ENCODE assay signal across 1 cellular context in the genomic region with DNA sequence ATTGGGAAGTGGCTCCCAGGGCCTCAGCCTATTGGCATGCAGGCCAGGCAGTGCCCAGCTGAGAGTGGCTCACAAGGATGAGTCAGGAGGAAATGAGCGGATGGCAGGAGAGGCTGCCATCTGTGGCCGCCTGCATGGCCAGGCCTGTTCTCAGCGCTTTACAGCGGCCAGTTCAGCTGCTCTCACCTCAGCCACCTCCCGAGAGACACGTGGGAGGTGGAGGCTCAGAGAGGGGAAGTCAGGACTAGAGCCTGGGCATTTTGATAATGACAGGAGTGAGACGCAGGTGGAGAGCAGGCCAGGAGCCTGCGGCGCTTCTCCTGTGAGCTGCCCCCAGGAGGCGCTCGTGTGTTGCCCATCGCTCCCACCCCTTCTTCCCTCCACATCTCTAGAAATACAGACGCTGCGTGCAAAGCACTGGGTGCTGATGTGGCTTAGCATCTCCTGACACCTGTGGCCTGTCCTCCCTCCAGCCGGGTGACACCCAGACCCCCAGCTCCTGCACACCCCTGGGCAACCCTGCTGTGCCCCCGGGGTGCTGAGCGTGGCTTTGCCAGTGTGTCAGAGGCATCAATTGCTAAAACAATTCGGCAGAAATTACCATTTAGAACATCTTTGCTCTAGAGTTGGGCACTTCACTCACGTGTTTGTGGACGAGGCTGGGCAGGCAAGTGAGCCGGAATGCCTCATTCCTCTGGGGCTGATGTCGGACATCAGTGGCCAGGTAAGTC.
A peak's percentile ranks its signal among the peaks of the same experiment; 100 is the strongest.
TF ChIP-seq lines count a peak whose summit lies in the region.

No MANE protein-coding gene starts in this region.

TF ChIP-seq in K562, 482 proteins besides CTCF, POLR2A, EP300 and RAD21 (continued from another document and continues in another):
- TF ChIP-seq, protein P1, sequence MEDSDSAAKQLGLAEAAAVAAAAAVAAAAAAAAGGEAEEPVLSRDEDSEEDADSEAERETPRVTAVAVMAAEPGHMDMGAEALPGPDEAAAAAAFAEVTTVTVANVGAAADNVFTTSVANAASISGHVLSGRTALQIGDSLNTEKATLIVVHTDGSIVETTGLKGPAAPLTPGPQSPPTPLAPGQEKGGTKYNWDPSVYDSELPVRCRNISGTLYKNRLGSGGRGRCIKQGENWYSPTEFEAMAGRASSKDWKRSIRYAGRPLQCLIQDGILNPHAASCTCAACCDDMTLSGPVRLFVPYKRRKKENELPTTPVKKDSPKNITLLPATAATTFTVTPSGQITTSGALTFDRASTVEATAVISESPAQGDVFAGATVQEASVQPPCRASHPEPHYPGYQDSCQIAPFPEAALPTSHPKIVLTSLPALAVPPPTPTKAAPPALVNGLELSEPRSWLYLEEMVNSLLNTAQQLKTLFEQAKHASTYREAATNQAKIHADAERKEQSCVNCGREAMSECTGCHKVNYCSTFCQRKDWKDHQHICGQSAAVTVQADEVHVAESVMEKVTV (CRISPR knock-in tag; IDR thresholded peaks at IDR 0.05), result 0 out of 2 replicates have a peak, but pooled peaks have one; percentile 27
- TF ChIP-seq MTA3 (IDR thresholded peaks at IDR 0.05; ENCODE audit: borderline replicate concordance) (no peak), ZNF780A (CRISPR knock-in tag; IDR thresholded peaks at IDR 0.05) (no peak), KAT8 (IDR thresholded peaks at IDR 0.05; ENCODE audit: low read depth) (no peak), YY1 (IDR thresholded peaks at IDR 0.05; ENCODE audit: borderline replicate concordance in 1 of 3, control insufficient read depth in 1 of 3, extremely low read depth in 1 of 3, insufficient read depth in 3 of 3, insufficient read length in 1 of 3, insufficient replicate concordance in 2 of 3, low read depth in 1 of 3, low read length in 2 of 3) (no peak), CHD2 (IDR thresholded peaks at IDR 0.05; ENCODE audit: low read depth, low read length) (no peak), MAZ (CRISPR knock-in tag; conservative IDR thresholded peaks at IDR 0.05 in 1 of 2, IDR thresholded peaks at IDR 0.05 in 1 of 2) (0 out of 4 replicates have a peak, but pooled peaks of 1 of the 2 experiments have one; percentile 26), FUS (optimal IDR thresholded peaks at IDR 0.05; ENCODE audit: low read depth, low read length) (no peak), RFX1 (IDR thresholded peaks at IDR 0.05) (no peak), RBM14 (IDR thresholded peaks at IDR 0.05; ENCODE audit: borderline replicate concordance, insufficient read depth, low read depth, low read length) (no peak), MECOM (CRISPR knock-in tag; IDR thresholded peaks at IDR 0.05) (no peak), CBFA2T3 (IDR thresholded peaks at IDR 0.05) (peak; percentile 53)
- TF ChIP-seq, protein P2, sequence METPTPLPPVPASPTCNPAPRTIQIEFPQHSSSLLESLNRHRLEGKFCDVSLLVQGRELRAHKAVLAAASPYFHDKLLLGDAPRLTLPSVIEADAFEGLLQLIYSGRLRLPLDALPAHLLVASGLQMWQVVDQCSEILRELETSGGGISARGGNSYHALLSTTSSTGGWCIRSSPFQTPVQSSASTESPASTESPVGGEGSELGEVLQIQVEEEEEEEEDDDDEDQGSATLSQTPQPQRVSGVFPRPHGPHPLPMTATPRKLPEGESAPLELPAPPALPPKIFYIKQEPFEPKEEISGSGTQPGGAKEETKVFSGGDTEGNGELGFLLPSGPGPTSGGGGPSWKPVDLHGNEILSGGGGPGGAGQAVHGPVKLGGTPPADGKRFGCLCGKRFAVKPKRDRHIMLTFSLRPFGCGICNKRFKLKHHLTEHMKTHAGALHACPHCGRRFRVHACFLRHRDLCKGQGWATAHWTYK (CRISPR knock-in tag; IDR thresholded peaks at IDR 0.05), result no peak
- TF ChIP-seq, protein P3, sequence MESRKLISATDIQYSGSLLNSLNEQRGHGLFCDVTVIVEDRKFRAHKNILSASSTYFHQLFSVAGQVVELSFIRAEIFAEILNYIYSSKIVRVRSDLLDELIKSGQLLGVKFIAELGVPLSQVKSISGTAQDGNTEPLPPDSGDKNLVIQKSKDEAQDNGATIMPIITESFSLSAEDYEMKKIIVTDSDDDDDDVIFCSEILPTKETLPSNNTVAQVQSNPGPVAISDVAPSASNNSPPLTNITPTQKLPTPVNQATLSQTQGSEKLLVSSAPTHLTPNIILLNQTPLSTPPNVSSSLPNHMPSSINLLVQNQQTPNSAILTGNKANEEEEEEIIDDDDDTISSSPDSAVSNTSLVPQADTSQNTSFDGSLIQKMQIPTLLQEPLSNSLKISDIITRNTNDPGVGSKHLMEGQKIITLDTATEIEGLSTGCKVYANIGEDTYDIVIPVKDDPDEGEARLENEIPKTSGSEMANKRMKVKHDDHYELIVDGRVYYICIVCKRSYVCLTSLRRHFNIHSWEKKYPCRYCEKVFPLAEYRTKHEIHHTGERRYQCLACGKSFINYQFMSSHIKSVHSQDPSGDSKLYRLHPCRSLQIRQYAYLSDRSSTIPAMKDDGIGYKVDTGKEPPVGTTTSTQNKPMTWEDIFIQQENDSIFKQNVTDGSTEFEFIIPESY (CRISPR knock-in tag; IDR thresholded peaks at IDR 0.05), result peak; percentile 47
- TF ChIP-seq, protein P4, sequence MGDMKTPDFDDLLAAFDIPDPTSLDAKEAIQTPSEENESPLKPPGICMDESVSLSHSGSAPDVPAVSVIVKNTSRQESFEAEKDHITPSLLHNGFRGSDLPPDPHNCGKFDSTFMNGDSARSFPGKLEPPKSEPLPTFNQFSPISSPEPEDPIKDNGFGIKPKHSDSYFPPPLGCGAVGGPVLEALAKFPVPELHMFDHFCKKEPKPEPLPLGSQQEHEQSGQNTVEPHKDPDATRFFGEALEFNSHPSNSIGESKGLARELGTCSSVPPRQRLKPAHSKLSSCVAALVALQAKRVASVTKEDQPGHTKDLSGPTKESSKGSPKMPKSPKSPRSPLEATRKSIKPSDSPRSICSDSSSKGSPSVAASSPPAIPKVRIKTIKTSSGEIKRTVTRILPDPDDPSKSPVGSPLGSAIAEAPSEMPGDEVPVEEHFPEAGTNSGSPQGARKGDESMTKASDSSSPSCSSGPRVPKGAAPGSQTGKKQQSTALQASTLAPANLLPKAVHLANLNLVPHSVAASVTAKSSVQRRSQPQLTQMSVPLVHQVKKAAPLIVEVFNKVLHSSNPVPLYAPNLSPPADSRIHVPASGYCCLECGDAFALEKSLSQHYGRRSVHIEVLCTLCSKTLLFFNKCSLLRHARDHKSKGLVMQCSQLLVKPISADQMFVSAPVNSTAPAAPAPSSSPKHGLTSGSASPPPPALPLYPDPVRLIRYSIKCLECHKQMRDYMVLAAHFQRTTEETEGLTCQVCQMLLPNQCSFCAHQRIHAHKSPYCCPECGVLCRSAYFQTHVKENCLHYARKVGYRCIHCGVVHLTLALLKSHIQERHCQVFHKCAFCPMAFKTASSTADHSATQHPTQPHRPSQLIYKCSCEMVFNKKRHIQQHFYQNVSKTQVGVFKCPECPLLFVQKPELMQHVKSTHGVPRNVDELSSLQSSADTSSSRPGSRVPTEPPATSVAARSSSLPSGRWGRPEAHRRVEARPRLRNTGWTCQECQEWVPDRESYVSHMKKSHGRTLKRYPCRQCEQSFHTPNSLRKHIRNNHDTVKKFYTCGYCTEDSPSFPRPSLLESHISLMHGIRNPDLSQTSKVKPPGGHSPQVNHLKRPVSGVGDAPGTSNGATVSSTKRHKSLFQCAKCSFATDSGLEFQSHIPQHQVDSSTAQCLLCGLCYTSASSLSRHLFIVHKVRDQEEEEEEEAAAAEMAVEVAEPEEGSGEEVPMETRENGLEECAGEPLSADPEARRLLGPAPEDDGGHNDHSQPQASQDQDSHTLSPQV (IDR thresholded peaks at IDR 0.05), result no peak
- TF ChIP-seq, protein P5, sequence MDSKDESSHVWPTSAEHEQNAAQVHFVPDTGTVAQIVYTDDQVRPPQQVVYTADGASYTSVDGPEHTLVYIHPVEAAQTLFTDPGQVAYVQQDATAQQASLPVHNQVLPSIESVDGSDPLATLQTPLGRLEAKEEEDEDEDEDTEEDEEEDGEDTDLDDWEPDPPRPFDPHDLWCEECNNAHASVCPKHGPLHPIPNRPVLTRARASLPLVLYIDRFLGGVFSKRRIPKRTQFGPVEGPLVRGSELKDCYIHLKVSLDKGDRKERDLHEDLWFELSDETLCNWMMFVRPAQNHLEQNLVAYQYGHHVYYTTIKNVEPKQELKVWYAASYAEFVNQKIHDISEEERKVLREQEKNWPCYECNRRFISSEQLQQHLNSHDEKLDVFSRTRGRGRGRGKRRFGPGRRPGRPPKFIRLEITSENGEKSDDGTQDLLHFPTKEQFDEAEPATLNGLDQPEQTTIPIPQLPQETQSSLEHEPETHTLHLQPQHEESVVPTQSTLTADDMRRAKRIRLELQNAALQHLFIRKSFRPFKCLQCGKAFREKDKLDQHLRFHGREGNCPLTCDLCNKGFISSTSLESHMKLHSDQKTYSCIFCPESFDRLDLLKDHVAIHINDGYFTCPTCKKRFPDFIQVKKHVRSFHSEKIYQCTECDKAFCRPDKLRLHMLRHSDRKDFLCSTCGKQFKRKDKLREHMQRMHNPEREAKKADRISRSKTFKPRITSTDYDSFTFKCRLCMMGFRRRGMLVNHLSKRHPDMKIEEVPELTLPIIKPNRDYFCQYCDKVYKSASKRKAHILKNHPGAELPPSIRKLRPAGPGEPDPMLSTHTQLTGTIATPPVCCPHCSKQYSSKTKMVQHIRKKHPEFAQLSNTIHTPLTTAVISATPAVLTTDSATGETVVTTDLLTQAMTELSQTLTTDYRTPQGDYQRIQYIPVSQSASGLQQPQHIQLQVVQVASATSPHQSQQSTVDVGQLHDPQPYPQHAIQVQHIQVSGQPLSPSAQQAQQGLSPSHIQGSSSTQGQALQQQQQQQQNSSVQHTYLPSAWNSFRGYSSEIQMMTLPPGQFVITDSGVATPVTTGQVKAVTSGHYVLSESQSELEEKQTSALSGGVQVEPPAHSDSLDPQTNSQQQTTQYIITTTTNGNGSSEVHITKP (IDR thresholded peaks at IDR 0.05; ENCODE audit: partially characterized antibody), result no peak
- TF ChIP-seq, protein P6, sequence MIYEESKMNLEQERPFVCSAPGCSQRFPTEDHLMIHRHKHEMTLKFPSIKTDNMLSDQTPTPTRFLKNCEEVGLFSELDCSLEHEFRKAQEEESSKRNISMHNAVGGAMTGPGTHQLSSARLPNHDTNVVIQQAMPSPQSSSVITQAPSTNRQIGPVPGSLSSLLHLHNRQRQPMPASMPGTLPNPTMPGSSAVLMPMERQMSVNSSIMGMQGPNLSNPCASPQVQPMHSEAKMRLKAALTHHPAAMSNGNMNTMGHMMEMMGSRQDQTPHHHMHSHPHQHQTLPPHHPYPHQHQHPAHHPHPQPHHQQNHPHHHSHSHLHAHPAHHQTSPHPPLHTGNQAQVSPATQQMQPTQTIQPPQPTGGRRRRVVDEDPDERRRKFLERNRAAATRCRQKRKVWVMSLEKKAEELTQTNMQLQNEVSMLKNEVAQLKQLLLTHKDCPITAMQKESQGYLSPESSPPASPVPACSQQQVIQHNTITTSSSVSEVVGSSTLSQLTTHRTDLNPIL (CRISPR knock-in tag; IDR thresholded peaks at IDR 0.05), result no peak
- TF ChIP-seq, protein P7, sequence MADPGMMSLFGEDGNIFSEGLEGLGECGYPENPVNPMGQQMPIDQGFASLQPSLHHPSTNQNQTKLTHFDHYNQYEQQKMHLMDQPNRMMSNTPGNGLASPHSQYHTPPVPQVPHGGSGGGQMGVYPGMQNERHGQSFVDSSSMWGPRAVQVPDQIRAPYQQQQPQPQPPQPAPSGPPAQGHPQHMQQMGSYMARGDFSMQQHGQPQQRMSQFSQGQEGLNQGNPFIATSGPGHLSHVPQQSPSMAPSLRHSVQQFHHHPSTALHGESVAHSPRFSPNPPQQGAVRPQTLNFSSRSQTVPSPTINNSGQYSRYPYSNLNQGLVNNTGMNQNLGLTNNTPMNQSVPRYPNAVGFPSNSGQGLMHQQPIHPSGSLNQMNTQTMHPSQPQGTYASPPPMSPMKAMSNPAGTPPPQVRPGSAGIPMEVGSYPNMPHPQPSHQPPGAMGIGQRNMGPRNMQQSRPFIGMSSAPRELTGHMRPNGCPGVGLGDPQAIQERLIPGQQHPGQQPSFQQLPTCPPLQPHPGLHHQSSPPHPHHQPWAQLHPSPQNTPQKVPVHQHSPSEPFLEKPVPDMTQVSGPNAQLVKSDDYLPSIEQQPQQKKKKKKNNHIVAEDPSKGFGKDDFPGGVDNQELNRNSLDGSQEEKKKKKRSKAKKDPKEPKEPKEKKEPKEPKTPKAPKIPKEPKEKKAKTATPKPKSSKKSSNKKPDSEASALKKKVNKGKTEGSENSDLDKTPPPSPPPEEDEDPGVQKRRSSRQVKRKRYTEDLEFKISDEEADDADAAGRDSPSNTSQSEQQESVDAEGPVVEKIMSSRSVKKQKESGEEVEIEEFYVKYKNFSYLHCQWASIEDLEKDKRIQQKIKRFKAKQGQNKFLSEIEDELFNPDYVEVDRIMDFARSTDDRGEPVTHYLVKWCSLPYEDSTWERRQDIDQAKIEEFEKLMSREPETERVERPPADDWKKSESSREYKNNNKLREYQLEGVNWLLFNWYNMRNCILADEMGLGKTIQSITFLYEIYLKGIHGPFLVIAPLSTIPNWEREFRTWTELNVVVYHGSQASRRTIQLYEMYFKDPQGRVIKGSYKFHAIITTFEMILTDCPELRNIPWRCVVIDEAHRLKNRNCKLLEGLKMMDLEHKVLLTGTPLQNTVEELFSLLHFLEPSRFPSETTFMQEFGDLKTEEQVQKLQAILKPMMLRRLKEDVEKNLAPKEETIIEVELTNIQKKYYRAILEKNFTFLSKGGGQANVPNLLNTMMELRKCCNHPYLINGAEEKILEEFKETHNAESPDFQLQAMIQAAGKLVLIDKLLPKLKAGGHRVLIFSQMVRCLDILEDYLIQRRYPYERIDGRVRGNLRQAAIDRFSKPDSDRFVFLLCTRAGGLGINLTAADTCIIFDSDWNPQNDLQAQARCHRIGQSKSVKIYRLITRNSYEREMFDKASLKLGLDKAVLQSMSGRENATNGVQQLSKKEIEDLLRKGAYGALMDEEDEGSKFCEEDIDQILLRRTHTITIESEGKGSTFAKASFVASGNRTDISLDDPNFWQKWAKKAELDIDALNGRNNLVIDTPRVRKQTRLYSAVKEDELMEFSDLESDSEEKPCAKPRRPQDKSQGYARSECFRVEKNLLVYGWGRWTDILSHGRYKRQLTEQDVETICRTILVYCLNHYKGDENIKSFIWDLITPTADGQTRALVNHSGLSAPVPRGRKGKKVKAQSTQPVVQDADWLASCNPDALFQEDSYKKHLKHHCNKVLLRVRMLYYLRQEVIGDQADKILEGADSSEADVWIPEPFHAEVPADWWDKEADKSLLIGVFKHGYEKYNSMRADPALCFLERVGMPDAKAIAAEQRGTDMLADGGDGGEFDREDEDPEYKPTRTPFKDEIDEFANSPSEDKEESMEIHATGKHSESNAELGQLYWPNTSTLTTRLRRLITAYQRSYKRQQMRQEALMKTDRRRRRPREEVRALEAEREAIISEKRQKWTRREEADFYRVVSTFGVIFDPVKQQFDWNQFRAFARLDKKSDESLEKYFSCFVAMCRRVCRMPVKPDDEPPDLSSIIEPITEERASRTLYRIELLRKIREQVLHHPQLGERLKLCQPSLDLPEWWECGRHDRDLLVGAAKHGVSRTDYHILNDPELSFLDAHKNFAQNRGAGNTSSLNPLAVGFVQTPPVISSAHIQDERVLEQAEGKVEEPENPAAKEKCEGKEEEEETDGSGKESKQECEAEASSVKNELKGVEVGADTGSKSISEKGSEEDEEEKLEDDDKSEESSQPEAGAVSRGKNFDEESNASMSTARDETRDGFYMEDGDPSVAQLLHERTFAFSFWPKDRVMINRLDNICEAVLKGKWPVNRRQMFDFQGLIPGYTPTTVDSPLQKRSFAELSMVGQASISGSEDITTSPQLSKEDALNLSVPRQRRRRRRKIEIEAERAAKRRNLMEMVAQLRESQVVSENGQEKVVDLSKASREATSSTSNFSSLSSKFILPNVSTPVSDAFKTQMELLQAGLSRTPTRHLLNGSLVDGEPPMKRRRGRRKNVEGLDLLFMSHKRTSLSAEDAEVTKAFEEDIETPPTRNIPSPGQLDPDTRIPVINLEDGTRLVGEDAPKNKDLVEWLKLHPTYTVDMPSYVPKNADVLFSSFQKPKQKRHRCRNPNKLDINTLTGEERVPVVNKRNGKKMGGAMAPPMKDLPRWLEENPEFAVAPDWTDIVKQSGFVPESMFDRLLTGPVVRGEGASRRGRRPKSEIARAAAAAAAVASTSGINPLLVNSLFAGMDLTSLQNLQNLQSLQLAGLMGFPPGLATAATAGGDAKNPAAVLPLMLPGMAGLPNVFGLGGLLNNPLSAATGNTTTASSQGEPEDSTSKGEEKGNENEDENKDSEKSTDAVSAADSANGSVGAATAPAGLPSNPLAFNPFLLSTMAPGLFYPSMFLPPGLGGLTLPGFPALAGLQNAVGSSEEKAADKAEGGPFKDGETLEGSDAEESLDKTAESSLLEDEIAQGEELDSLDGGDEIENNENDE (IDR thresholded peaks at IDR 0.05; ENCODE audit: low read depth, low read length), result no peak
